ENCODE assay signal across 15 cellular contexts in the genomic region with DNA sequence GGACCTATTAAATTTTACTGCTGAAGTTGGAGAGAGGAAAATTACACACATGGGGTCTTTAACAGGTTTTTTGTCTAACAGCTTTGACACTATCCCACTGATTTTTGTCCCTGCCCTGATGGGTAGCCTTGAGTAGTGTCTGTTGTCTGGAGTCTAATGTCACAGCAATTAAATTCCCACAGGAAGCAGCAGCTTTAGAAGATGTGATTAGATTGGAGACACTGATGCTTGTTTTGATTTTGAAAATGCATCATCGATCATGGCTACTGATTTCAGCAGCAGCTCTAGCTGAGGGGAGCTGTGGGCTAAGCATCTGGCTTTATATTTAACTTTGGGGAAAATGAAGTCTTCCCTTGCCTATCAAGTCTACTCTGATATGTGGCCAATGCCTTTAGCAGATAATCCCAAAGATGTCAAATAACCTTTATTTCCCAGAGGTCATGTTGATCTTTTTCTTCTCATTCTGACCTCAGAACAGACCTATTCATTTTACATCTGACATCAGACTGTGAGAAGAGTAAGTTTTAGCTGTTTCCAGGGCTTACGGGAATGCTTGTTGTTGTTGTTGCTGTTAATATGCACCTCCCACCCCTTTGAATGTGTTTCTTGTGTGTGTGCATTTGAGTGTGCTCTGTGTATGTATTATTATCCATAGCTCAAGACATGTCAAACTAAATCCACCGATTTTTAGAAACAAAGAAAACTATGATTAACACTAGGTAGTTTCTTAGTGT.
"Had no signal": no experiment of that assay in that cellular context is flagged by ENCODE, and none has a peak within 500 bp of the region (broad histone marks: within the 10 kb centered on the region; RNA-seq: fewer than 3 reads in every experiment).

No MANE protein-coding gene starts in this region.

- H3K9me3 ChIP-seq: adrenal gland, right atrium auricular region had no signal

- H3K27ac ChIP-seq: adrenal gland, coronary artery, right atrium auricular region had no signal

- H3K27me3 ChIP-seq: adrenal gland, right atrium auricular region had no signal

- H3K4me3 ChIP-seq: adrenal gland, coronary artery, lung, right atrium auricular region had no signal

- H3K4me1 ChIP-seq: adrenal gland, right atrium auricular region had no signal

- DNase-seq: activated B cell treated with CpG ODN at 0.5 μM for 24 hours; activated CD4-positive, alpha-beta T cell treated with anti-CD3 and anti-CD28 coated beads, Interleukin-2, amount 10 ng/mL, durations not matched to agents 7 days and 5 days; activated CD8-positive, alpha-beta memory T cell treated with anti-CD3 and anti-CD28 coated beads for 24 hours; activated naive CD4-positive, alpha-beta T cell treated with anti-CD3 and anti-CD28 coated beads, Interleukin-2, amount 50 U/mL, for 16 hours; adrenal gland; caudate nucleus; effector memory CD8-positive, alpha-beta T cell; erythroblast; immature natural killer cell; left cardiac atrium; small intestine; T-helper 2 cell had no signal

- ATAC-seq: effector memory CD8-positive, alpha-beta T cell; left cardiac atrium had no signal

- H3K36me3 ChIP-seq: adrenal gland, right atrium auricular region had no signal
